Comparison of ENCODE assay signal across 24 cellular contexts in the genomic region with DNA sequence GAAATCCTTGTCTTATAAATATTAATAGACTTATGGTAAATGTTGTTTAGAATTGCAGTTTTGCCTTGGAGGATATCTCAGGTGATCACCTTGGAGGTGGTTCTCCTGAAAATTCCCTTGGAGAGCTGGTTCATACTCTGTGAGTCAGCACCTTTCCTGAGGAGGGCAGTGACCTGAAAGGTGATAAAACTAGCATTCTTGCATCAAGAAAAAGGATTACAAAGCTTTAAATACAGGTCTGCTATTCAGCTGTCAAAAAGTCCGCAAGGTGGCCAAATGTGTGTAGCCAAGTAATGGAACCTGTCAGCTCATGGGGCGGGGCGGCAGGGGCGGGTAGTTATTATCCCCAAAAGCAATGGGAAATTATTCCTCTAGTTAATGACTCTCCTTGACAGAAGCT. TPM values are rescaled to one million over a fixed set of nuclear protein-coding genes. Genes with fewer than 3 reads are reported as not detected.
"Had no signal": no experiment of that assay in that cellular context is flagged by ENCODE, and none has a peak within 500 bp of the region (broad histone marks: within the 10 kb centered on the region; RNA-seq: fewer than 3 reads in every experiment).

No MANE protein-coding gene starts in this region.

- DNase-seq: activated CD4-positive, alpha-beta T cell treated with anti-CD3 and anti-CD28 coated beads, Interleukin-2, amount 10 ng/mL, durations not matched to agents 24 days and 14 days; activated CD4-positive, alpha-beta T cell treated with anti-CD3 and anti-CD28 coated beads, Interleukin-2, amount 50 U/mL, for 4 hours; activated CD8-positive, alpha-beta T cell treated with anti-CD3 and anti-CD28 coated beads for 36 hours; activated effector memory CD4-positive, alpha-beta T cell treated with anti-CD3 and anti-CD28 coated beads, Interleukin-2, amount 50 U/mL, for 16 hours; activated naive CD4-positive, alpha-beta T cell; activated naive CD4-positive, alpha-beta T cell treated with anti-CD3 and anti-CD28 coated beads, Interleukin-2, amount 50 U/mL, for 16 hours; activated naive CD8-positive, alpha-beta T cell treated with anti-CD3 and anti-CD28 coated beads for 36 hours; activated T-cell treated with anti-CD3 and anti-CD28 coated beads, Interleukin-2, amount 50 U/mL, for 1 hour; activated T-cell treated with anti-CD3 and anti-CD28 coated beads, Interleukin-2, amount 50 U/mL, for 72 hours; amniotic stem cell; aorta; Karpas-422; KBM-7; NCI-H1105 treated with DMSO at 0.1 percent for 48 hours; NCI-H1436; NCI-H1694; NCI-H1930; NCI-H510A; NCI-H526; Peyer's patch; Right ventricle myocardium superior; T1000 had no signal

- H3K4me1 Mint-ChIP-seq: activated CD4-positive, alpha-beta T cell treated with anti-CD3 and anti-CD28 coated beads, Interleukin-2, amount 10 ng/mL, durations not matched to agents 24 days and 14 days; activated naive CD8-positive, alpha-beta T cell treated with anti-CD3 and anti-CD28 coated beads for 36 hours; activated T-helper 17 cell treated with anti-CD3 and anti-CD28 coated beads, Interleukin-2, amount 50 U/mL, for 72 hours had no signal

- ATAC-seq: activated CD8-positive, alpha-beta T cell treated with anti-CD3 and anti-CD28 coated beads for 36 hours; activated T-cell treated with anti-CD3 and anti-CD28 coated beads, Interleukin-2, amount 50 U/mL, for 72 hours; activated T-helper 17 cell treated with anti-CD3 and anti-CD28 coated beads, Interleukin-2, amount 50 U/mL, for 72 hours had no signal

- H3K27me3 ChIP-seq: Peyer's patch had no signal

- H3K9me3 Mint-ChIP-seq: activated CD4-positive, alpha-beta T cell treated with anti-CD3 and anti-CD28 coated beads, Interleukin-2, amount 10 ng/mL, durations not matched to agents 24 days and 14 days; activated CD8-positive, alpha-beta T cell treated with anti-CD3 and anti-CD28 coated beads for 36 hours; activated naive CD8-positive, alpha-beta T cell treated with anti-CD3 and anti-CD28 coated beads for 36 hours; activated T-cell treated with anti-CD3 and anti-CD28 coated beads, Interleukin-2, amount 50 U/mL, for 72 hours; activated T-helper 17 cell treated with anti-CD3 and anti-CD28 coated beads, Interleukin-2, amount 50 U/mL, for 72 hours had no signal

- H3K36me3 ChIP-seq: Peyer's patch had no signal

- H3K36me3 Mint-ChIP-seq: activated naive CD8-positive, alpha-beta T cell treated with anti-CD3 and anti-CD28 coated beads for 36 hours had no signal

- H3K4me3 ChIP-seq: Peyer's patch, SK-N-MC had no signal

- H3K27ac Mint-ChIP-seq: activated CD4-positive, alpha-beta T cell treated with anti-CD3 and anti-CD28 coated beads, Interleukin-2, amount 10 ng/mL, durations not matched to agents 24 days and 14 days; activated CD8-positive, alpha-beta T cell treated with anti-CD3 and anti-CD28 coated beads for 36 hours; activated naive CD8-positive, alpha-beta T cell treated with anti-CD3 and anti-CD28 coated beads for 36 hours; activated T-cell treated with anti-CD3 and anti-CD28 coated beads, Interleukin-2, amount 50 U/mL, for 72 hours; activated T-helper 17 cell treated with anti-CD3 and anti-CD28 coated beads, Interleukin-2, amount 50 U/mL, for 72 hours had no signal

- H3K4me3 Mint-ChIP-seq: activated CD4-positive, alpha-beta T cell treated with anti-CD3 and anti-CD28 coated beads, Interleukin-2, amount 10 ng/mL, durations not matched to agents 24 days and 14 days; activated CD8-positive, alpha-beta T cell treated with anti-CD3 and anti-CD28 coated beads for 36 hours; activated naive CD8-positive, alpha-beta T cell treated with anti-CD3 and anti-CD28 coated beads for 36 hours; activated T-cell treated with anti-CD3 and anti-CD28 coated beads, Interleukin-2, amount 50 U/mL, for 72 hours; activated T-helper 17 cell treated with anti-CD3 and anti-CD28 coated beads, Interleukin-2, amount 50 U/mL, for 72 hours had no signal

- H3K27me3 Mint-ChIP-seq: activated CD8-positive, alpha-beta T cell treated with anti-CD3 and anti-CD28 coated beads for 36 hours; activated naive CD8-positive, alpha-beta T cell treated with anti-CD3 and anti-CD28 coated beads for 36 hours had no signal

RNA-seq across cellular contexts. Expression of gene EDARADD, which starts 52.8 kb away (rescaled TPM):
- total RNA-seq: Peyer's patch had no signal
